ENCODE assay signal across 12 cellular contexts in the genomic region with DNA sequence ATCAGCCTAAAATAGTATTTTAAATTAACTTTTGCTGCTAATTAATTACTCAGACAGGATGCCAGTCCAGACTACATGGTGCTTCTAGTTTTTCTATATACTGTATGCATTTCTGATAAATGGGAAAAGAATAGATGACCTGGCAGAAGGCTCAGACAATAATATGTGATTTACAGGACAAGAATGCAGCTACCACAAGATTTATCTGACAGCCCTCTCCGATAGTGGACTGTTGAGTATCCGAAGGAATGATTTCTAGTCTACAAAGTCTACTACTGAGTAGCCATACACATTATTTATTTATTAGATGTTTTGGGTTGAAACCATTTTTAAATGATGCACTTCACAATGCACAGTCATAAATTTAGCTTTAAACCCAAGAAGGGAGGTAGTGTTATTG.
DNase-seq lines count a peak whose midpoint lies in the region; ATAC-seq and TF ChIP-seq lines count a peak whose summit lies in the region.
"Had no signal": no experiment of that assay in that cellular context is flagged by ENCODE, and none has a peak within 500 bp of the region (broad histone marks: within the 10 kb centered on the region; RNA-seq: fewer than 3 reads in every experiment).

No MANE protein-coding gene starts in this region.

- H3K27ac Mint-ChIP-seq in T-cell = no peak overlapping the region
- H3K27ac Mint-ChIP-seq: CD4-positive, alpha-beta T cell; H9 had no signal

- CTCF ChIA-PET in T-cell (lab: Charles Lee) = no interaction called here

- no peak for TF ChIP-seq CTCF in astrocyte of the spinal cord (IDR thresholded peaks at IDR 0.05; ENCODE audit: low read depth, low read length)
- TF ChIP-seq CTCF in fibroblast of the aortic adventitia (IDR thresholded peaks at IDR 0.05; ENCODE audit: insufficient read depth, low read length) = no peak

- intact Hi-C loops in sciatic nerve (cut with DNase I) = no loop called here

- H3K4me3 ChIP-seq in astrocyte of the spinal cord (ENCODE audit: low read depth, low read length) (no peak overlapping the region), fibroblast of the aortic adventitia (ENCODE audit: low read depth, low read length) (no peak overlapping the region)
- H3K4me3 ChIP-seq: A549 had no signal

- H3K4me3 Mint-ChIP-seq in T-cell = no peak overlapping the region
- H3K4me3 Mint-ChIP-seq: CD4-positive, alpha-beta T cell; H9 had no signal

- peak; percentile 73 for ATAC-seq in SK-N-SH treated with all-trans-retinoic acid at 6 μM for 48 hours
- no peak for ATAC-seq in sciatic nerve
- ATAC-seq in T-cell (replicated peaks in 1 of 4) = no peak
- ATAC-seq: A549 had no signal

- no peaks in the 10 kb centered on the region for H3K27me3 Mint-ChIP-seq in T-cell
- H3K27me3 Mint-ChIP-seq: CD4-positive, alpha-beta T cell had no signal

- in situ Hi-C loops in astrocyte of the spinal cord (cut with HindIII; ENCODE audit: low sequenced_read_pairs) = no loop called here

- POLR2A ChIA-PET in T-cell (lab: Charles Lee) = no interaction called here

- peak; percentile 12 for DNase-seq in astrocyte of the spinal cord (ENCODE audit: low read depth, low spot score)
- peak; percentile 4 for DNase-seq in fibroblast of the aortic adventitia (ENCODE audit: low read depth)
- no peak for DNase-seq in sciatic nerve (ENCODE audit: low spot score)
- DNase-seq in T-cell = no peak
- no peak for DNase-seq in nucleus accumbens (lab: John Stamatoyannopoulos, UW)
- no peak for DNase-seq in NCI-H146 (lab: John Stamatoyannopoulos, UW)
- DNase-seq: AML-193; Caco-2; CD4-positive, alpha-beta T cell; H9 had no signal

- H3K4me1 Mint-ChIP-seq in T-cell = peaks cover 0 to 2% (median 0%) of the 10 kb centered on the region in 3 donors

- H3K36me3 Mint-ChIP-seq in T-cell = peaks cover 35% of the 10 kb centered on the region

- H3K9me3 Mint-ChIP-seq in T-cell = no peaks in the 10 kb centered on the region
- H3K9me3 Mint-ChIP-seq: CD4-positive, alpha-beta T cell; H9 had no signal

TF ChIP-seq in SK-N-SH treated with all-trans-retinoic acid at 6 μM for 48 hours, 23 proteins besides CTCF, POLR2A, EP300 and RAD21:
- TF ChIP-seq CSDC2 (CRISPR knock-in tag; IDR thresholded peaks at IDR 0.05) (no peak), PPARA (CRISPR knock-in tag; IDR thresholded peaks at IDR 0.05; ENCODE audit: borderline replicate concordance) (no peak), ISL1 (CRISPR knock-in tag; IDR thresholded peaks at IDR 0.05) (peak; percentile 90), ZC3H10 (CRISPR knock-in tag; IDR thresholded peaks at IDR 0.05) (no peak), TOX (CRISPR knock-in tag; IDR thresholded peaks at IDR 0.05; ENCODE audit: borderline replicate concordance) (no peak)
- TF ChIP-seq, protein P1, sequence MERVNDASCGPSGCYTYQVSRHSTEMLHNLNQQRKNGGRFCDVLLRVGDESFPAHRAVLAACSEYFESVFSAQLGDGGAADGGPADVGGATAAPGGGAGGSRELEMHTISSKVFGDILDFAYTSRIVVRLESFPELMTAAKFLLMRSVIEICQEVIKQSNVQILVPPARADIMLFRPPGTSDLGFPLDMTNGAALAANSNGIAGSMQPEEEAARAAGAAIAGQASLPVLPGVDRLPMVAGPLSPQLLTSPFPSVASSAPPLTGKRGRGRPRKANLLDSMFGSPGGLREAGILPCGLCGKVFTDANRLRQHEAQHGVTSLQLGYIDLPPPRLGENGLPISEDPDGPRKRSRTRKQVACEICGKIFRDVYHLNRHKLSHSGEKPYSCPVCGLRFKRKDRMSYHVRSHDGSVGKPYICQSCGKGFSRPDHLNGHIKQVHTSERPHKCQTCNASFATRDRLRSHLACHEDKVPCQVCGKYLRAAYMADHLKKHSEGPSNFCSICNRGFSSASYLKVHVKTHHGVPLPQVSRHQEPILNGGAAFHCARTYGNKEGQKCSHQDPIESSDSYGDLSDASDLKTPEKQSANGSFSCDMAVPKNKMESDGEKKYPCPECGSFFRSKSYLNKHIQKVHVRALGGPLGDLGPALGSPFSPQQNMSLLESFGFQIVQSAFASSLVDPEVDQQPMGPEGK (CRISPR knock-in tag; IDR thresholded peaks at IDR 0.05; ENCODE audit: borderline replicate concordance) = no peak

Comparison
In these comparisons a context has a peak if more than half of its experiments do, and no peak if none do; other contexts are left out.
1. DNase-seq: peak in astrocyte of the spinal cord (single experiment) and fibroblast of the aortic adventitia (single experiment); none in sciatic nerve (single experiment), T-cell (0 of 34), nucleus accumbens (0 of 56) and NCI-H146 (single experiment).